In genomic region chr1:18158731-18159130, GRCh38 we compare ENCODE assay signal across 2 cellular contexts.
A peak's percentile ranks its signal among the peaks of the same experiment; 100 is the strongest.
TF ChIP-seq lines count a peak whose summit lies in the region.

No MANE protein-coding gene starts in this region.

TF ChIP-seq in HEK293, 187 proteins besides CTCF, POLR2A, EP300 and RAD21:
- TF ChIP-seq ZNF426 (tag by site-specific recombination; IDR thresholded peaks at IDR 0.05): no peak
- TF ChIP-seq OSR2 (tag by site-specific recombination; IDR thresholded peaks at IDR 0.05): no peak
- TF ChIP-seq REPIN1 (tag by site-specific recombination; IDR thresholded peaks at IDR 0.05; ENCODE audit: low read depth): no peak
- peak; percentile 74 for TF ChIP-seq EGR2 (tag by site-specific recombination; IDR thresholded peaks at IDR 0.05; ENCODE audit: low read depth)
- TF ChIP-seq, protein P1, sequence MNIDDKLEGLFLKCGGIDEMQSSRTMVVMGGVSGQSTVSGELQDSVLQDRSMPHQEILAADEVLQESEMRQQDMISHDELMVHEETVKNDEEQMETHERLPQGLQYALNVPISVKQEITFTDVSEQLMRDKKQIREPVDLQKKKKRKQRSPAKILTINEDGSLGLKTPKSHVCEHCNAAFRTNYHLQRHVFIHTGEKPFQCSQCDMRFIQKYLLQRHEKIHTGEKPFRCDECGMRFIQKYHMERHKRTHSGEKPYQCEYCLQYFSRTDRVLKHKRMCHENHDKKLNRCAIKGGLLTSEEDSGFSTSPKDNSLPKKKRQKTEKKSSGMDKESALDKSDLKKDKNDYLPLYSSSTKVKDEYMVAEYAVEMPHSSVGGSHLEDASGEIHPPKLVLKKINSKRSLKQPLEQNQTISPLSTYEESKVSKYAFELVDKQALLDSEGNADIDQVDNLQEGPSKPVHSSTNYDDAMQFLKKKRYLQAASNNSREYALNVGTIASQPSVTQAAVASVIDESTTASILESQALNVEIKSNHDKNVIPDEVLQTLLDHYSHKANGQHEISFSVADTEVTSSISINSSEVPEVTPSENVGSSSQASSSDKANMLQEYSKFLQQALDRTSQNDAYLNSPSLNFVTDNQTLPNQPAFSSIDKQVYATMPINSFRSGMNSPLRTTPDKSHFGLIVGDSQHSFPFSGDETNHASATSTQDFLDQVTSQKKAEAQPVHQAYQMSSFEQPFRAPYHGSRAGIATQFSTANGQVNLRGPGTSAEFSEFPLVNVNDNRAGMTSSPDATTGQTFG (tag by site-specific recombination; IDR thresholded peaks at IDR 0.05; ENCODE audit: borderline replicate concordance): no peak
- peak; percentile 47; the same call in 1 of the 2 replicates for TF ChIP-seq KLF1 (tag by site-specific recombination; IDR thresholded peaks at IDR 0.05)
- peak; percentile 82 for TF ChIP-seq ZFHX2 (tag by site-specific recombination; conservative IDR thresholded peaks at IDR 0.05)
TF ChIP-seq in HEK293: peak in this region for 3.

TF ChIP-seq in H1, 55 proteins besides CTCF, POLR2A, EP300 and RAD21:
- TF ChIP-seq SAP30 (IDR thresholded peaks at IDR 0.05; ENCODE audit: insufficient read depth, insufficient replicate concordance, low read length) (no peak), BRCA1 (IDR thresholded peaks at IDR 0.05; ENCODE audit: low read depth, low read length) (no peak), SUZ12 (IDR thresholded peaks at IDR 0.05; ENCODE audit: low read length) (no peak), BCL11A (IDR thresholded peaks at IDR 0.05; ENCODE audit: low read depth in 2 of 2, low read length in 2 of 2) (no peak), CHD2 (IDR thresholded peaks at IDR 0.05; ENCODE audit: low read length) (no peak), TAF1 (IDR thresholded peaks at IDR 0.05; ENCODE audit: low read depth, low read length) (no peak), CBX8 (IDR thresholded peaks at IDR 0.05; ENCODE audit: borderline replicate concordance, low read depth, low read length) (no peak), SP4 (IDR thresholded peaks at IDR 0.05; ENCODE audit: low read length) (no peak), ATF3 (IDR thresholded peaks at IDR 0.05; ENCODE audit: insufficient read depth, low read depth, low read length) (no peak), EZH2 (IDR thresholded peaks at IDR 0.05; ENCODE audit: low read depth, low read length, severe bottlenecking) (no peak), JUN (IDR thresholded peaks at IDR 0.05; ENCODE audit: low read depth, low read length) (no peak), RXRA (IDR thresholded peaks at IDR 0.05; ENCODE audit: insufficient read depth, low read depth, low read length) (no peak), NANOG (IDR thresholded peaks at IDR 0.05; ENCODE audit: insufficient read depth, low read depth, low read length, poor library complexity, severe bottlenecking) (no peak), YY1 (IDR thresholded peaks at IDR 0.05; ENCODE audit: low read depth, low read length) (no peak), CHD1 (IDR thresholded peaks at IDR 0.05; ENCODE audit: low read depth, low read length) (no peak), CBX5 (IDR thresholded peaks at IDR 0.05; ENCODE audit: low read depth, low read length) (no peak), NRF1 (IDR thresholded peaks at IDR 0.05; ENCODE audit: low read depth, low read length) (no peak), GABPA (IDR thresholded peaks at IDR 0.05; ENCODE audit: borderline replicate concordance, insufficient read depth, low read length) (no peak)
- TF ChIP-seq, protein P2, sequence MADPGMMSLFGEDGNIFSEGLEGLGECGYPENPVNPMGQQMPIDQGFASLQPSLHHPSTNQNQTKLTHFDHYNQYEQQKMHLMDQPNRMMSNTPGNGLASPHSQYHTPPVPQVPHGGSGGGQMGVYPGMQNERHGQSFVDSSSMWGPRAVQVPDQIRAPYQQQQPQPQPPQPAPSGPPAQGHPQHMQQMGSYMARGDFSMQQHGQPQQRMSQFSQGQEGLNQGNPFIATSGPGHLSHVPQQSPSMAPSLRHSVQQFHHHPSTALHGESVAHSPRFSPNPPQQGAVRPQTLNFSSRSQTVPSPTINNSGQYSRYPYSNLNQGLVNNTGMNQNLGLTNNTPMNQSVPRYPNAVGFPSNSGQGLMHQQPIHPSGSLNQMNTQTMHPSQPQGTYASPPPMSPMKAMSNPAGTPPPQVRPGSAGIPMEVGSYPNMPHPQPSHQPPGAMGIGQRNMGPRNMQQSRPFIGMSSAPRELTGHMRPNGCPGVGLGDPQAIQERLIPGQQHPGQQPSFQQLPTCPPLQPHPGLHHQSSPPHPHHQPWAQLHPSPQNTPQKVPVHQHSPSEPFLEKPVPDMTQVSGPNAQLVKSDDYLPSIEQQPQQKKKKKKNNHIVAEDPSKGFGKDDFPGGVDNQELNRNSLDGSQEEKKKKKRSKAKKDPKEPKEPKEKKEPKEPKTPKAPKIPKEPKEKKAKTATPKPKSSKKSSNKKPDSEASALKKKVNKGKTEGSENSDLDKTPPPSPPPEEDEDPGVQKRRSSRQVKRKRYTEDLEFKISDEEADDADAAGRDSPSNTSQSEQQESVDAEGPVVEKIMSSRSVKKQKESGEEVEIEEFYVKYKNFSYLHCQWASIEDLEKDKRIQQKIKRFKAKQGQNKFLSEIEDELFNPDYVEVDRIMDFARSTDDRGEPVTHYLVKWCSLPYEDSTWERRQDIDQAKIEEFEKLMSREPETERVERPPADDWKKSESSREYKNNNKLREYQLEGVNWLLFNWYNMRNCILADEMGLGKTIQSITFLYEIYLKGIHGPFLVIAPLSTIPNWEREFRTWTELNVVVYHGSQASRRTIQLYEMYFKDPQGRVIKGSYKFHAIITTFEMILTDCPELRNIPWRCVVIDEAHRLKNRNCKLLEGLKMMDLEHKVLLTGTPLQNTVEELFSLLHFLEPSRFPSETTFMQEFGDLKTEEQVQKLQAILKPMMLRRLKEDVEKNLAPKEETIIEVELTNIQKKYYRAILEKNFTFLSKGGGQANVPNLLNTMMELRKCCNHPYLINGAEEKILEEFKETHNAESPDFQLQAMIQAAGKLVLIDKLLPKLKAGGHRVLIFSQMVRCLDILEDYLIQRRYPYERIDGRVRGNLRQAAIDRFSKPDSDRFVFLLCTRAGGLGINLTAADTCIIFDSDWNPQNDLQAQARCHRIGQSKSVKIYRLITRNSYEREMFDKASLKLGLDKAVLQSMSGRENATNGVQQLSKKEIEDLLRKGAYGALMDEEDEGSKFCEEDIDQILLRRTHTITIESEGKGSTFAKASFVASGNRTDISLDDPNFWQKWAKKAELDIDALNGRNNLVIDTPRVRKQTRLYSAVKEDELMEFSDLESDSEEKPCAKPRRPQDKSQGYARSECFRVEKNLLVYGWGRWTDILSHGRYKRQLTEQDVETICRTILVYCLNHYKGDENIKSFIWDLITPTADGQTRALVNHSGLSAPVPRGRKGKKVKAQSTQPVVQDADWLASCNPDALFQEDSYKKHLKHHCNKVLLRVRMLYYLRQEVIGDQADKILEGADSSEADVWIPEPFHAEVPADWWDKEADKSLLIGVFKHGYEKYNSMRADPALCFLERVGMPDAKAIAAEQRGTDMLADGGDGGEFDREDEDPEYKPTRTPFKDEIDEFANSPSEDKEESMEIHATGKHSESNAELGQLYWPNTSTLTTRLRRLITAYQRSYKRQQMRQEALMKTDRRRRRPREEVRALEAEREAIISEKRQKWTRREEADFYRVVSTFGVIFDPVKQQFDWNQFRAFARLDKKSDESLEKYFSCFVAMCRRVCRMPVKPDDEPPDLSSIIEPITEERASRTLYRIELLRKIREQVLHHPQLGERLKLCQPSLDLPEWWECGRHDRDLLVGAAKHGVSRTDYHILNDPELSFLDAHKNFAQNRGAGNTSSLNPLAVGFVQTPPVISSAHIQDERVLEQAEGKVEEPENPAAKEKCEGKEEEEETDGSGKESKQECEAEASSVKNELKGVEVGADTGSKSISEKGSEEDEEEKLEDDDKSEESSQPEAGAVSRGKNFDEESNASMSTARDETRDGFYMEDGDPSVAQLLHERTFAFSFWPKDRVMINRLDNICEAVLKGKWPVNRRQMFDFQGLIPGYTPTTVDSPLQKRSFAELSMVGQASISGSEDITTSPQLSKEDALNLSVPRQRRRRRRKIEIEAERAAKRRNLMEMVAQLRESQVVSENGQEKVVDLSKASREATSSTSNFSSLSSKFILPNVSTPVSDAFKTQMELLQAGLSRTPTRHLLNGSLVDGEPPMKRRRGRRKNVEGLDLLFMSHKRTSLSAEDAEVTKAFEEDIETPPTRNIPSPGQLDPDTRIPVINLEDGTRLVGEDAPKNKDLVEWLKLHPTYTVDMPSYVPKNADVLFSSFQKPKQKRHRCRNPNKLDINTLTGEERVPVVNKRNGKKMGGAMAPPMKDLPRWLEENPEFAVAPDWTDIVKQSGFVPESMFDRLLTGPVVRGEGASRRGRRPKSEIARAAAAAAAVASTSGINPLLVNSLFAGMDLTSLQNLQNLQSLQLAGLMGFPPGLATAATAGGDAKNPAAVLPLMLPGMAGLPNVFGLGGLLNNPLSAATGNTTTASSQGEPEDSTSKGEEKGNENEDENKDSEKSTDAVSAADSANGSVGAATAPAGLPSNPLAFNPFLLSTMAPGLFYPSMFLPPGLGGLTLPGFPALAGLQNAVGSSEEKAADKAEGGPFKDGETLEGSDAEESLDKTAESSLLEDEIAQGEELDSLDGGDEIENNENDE (IDR thresholded peaks at IDR 0.05; ENCODE audit: insufficient replicate concordance, low read length): no peak
TF ChIP-seq in H1: peak in this region for 0.
